Comparison of ENCODE assay signal across 11 cellular contexts in genomic region chrX:30935985-30936384, GRCh38. TPM values are rescaled to one million over a fixed set of nuclear protein-coding genes. Genes with fewer than 3 reads are reported as not detected.
DNase-seq lines count a peak whose midpoint lies in the region; ATAC-seq and TF ChIP-seq lines count a peak whose summit lies in the region.
"Had no signal": no experiment of that assay in that cellular context is flagged by ENCODE, and none has a peak within 500 bp of the region (broad histone marks: within the 10 kb centered on the region; RNA-seq: fewer than 3 reads in every experiment).

No MANE protein-coding gene starts in this region.

- H3K9me3 ChIP-seq in A673 (ENCODE audit: low read depth, low read length, poor library complexity, severe bottlenecking) (no peaks in the 10 kb centered on the region), adrenal gland (replicated peaks in 1 of 3) (no peaks in the 10 kb centered on the region)
- H3K9me3 ChIP-seq: neutrophil had no signal

- no peak for TF ChIP-seq POLR2A in adrenal gland (IDR thresholded peaks at IDR 0.05)

- CTCF ChIA-PET in A673 (lab: Charles Lee) = no interaction called here

- no peaks in the 10 kb centered on the region for H3K9me3 Mint-ChIP-seq in HFFc6
- H3K9me3 Mint-ChIP-seq in activated T-helper 2 cell treated with anti-CD3 and anti-CD28 coated beads, Interferon-gamma antibody, Interleukin-2, Interleukin-4, amounts not matched to agents 10 μg/mL and 5 μg/mL and 100 μg/mL, durations not matched to agents 14 hours and 24 hours and 36 hours = no peaks in the 10 kb centered on the region
- H3K9me3 Mint-ChIP-seq: CD4-positive, alpha-beta T cell had no signal

- no peak overlapping the region for H3K27ac Mint-ChIP-seq in HFFc6
- no peak overlapping the region for H3K27ac Mint-ChIP-seq in activated T-helper 2 cell treated with anti-CD3 and anti-CD28 coated beads, Interferon-gamma antibody, Interleukin-2, Interleukin-4, amounts not matched to agents 10 μg/mL and 5 μg/mL and 100 μg/mL, durations not matched to agents 14 hours and 24 hours and 36 hours
- H3K27ac Mint-ChIP-seq: CD4-positive, alpha-beta T cell had no signal

- POLR2A ChIA-PET in A673 (lab: Charles Lee; ENCODE audit: low non-redundant PET) = no interaction called here

- 0 out of 2 replicates have a peak, but pooled peaks have one; percentile 20 for TF ChIP-seq CTCF in A673 (conservative IDR thresholded peaks at IDR 0.05; ENCODE audit: low read depth, low read length)
- peak; percentile 24; the same call in 1 of the 2 replicates for TF ChIP-seq CTCF in HFFc6 (IDR thresholded peaks at IDR 0.05)
- TF ChIP-seq CTCF in adrenal gland (IDR thresholded peaks at IDR 0.05) = peak in 2 of 6 experiments; percentile 8 to 19
- TF ChIP-seq CTCF in kidney epithelial cell (IDR thresholded peaks at IDR 0.05; ENCODE audit: insufficient read depth, low read length, poor library complexity, severe bottlenecking) = peak; percentile 24

- H3K4me1 ChIP-seq in A673 (ENCODE audit: insufficient read depth, low read length, poor library complexity, severe bottlenecking) (no peaks in the 10 kb centered on the region), adrenal gland (replicated peaks in 1 of 2) (no peaks in the 10 kb centered on the region)

- H3K36me3 ChIP-seq in A673 (ENCODE audit: insufficient read depth, low read length, poor library complexity, severe bottlenecking) (no peaks in the 10 kb centered on the region), adrenal gland (replicated peaks in 1 of 2) (no peaks in the 10 kb centered on the region), kidney epithelial cell (ENCODE audit: control insufficient read depth, insufficient read depth, low read length) (no peaks in the 10 kb centered on the region)
- H3K36me3 ChIP-seq: neutrophil had no signal

- H3K27me3 ChIP-seq in A673 (replicated peaks; ENCODE audit: insufficient read depth, low read depth, low read length, poor library complexity) (no peaks in the 10 kb centered on the region), adrenal gland (peaks cover 13% of the 10 kb centered on the region), kidney epithelial cell (ENCODE audit: control insufficient read depth, insufficient read depth, low read length) (no peaks in the 10 kb centered on the region)
- H3K27me3 ChIP-seq: neutrophil had no signal

- no peak for DNase-seq in A673 (ENCODE audit: low spot score)
- peak; percentile 29 for DNase-seq in HFFc6
- peak in 6 of 7 donors; percentile 16 to 48 (median 28) for DNase-seq in adrenal gland
- no peak for DNase-seq in kidney epithelial cell (ENCODE audit: low read depth)
- no peak for DNase-seq in activated T-helper 2 cell treated with anti-CD3 and anti-CD28 coated beads, Interferon-gamma antibody, Interleukin-2, Interleukin-4, amounts not matched to agents 10 μg/mL and 5 μg/mL and 100 μg/mL, durations not matched to agents 14 hours and 24 hours and 36 hours (ENCODE audit: low spot score)
- DNase-seq: CD4-positive, alpha-beta T cell; MV-4-11 had no signal

- no peak overlapping the region for H3K4me3 Mint-ChIP-seq in HFFc6
- H3K4me3 Mint-ChIP-seq in activated T-helper 2 cell treated with anti-CD3 and anti-CD28 coated beads, Interferon-gamma antibody, Interleukin-2, Interleukin-4, amounts not matched to agents 10 μg/mL and 5 μg/mL and 100 μg/mL, durations not matched to agents 14 hours and 24 hours and 36 hours (ENCODE audit: low read depth) = no peak overlapping the region
- H3K4me3 Mint-ChIP-seq: CD4-positive, alpha-beta T cell had no signal

- no peaks in the 10 kb centered on the region for H3K4me1 Mint-ChIP-seq in HFFc6 (ENCODE audit: low read depth)
- no peaks in the 10 kb centered on the region for H3K4me1 Mint-ChIP-seq in activated T-helper 2 cell treated with anti-CD3 and anti-CD28 coated beads, Interferon-gamma antibody, Interleukin-2, Interleukin-4, amounts not matched to agents 10 μg/mL and 5 μg/mL and 100 μg/mL, durations not matched to agents 14 hours and 24 hours and 36 hours (ENCODE audit: low read depth)

- H3K4me3 ChIP-seq in A673 (ENCODE audit: low read depth, low read length, poor library complexity, severe bottlenecking) (no peak overlapping the region), adrenal gland (no peak overlapping the region), kidney epithelial cell (ENCODE audit: low read depth, low read length) (no peak overlapping the region)

- ATAC-seq in GM21529 (IDR thresholded peaks at IDR 0.05; ENCODE audit: unreplicated experiment) (no peak), GM21528 (IDR thresholded peaks at IDR 0.05; ENCODE audit: low FRiP score, unreplicated experiment) (no peak), GM21367 (IDR thresholded peaks at IDR 0.05; ENCODE audit: unreplicated experiment) (no peak)

- no peaks in the 10 kb centered on the region for H3K36me3 Mint-ChIP-seq in HFFc6 (ENCODE audit: low read depth)
- H3K36me3 Mint-ChIP-seq in activated T-helper 2 cell treated with anti-CD3 and anti-CD28 coated beads, Interferon-gamma antibody, Interleukin-2, Interleukin-4, amounts not matched to agents 10 μg/mL and 5 μg/mL and 100 μg/mL, durations not matched to agents 14 hours and 24 hours and 36 hours (ENCODE audit: low read depth) = no peaks in the 10 kb centered on the region

- 10 to 40% (median 22%) methylated on average over 2 of the region's 2 CpGs for WGBS in adrenal gland, 4 donors

- H3K27ac ChIP-seq in A673 (ENCODE audit: low read depth, low read length, poor library complexity, severe bottlenecking) = no peak overlapping the region
- no peak overlapping the region for H3K27ac ChIP-seq in adrenal gland
- H3K27ac ChIP-seq: neutrophil had no signal

- no TSS peak for BruUV-seq in A673 (replicated peaks; lab: Mats Ljungman, UMichigan)

- intact Hi-C loops in A673 (cut with micrococcal nuclease; ENCODE audit: unreplicated experiment) (no loop called here), adrenal gland (cut with DNase I) (no loop called here)
- intact Hi-C loops in activated T-helper 2 cell treated with anti-CD3 and anti-CD28 coated beads, Interferon-gamma antibody, Interleukin-2, Interleukin-4, amounts not matched to agents 10 μg/mL and 5 μg/mL and 100 μg/mL, durations not matched to agents 14 hours and 24 hours and 36 hours (cut with micrococcal nuclease) = no loop called here

- H3K27me3 Mint-ChIP-seq in HFFc6 (ENCODE audit: insufficient read depth) = peaks cover 6% of the 10 kb centered on the region
- peaks cover 3% of the 10 kb centered on the region for H3K27me3 Mint-ChIP-seq in activated T-helper 2 cell treated with anti-CD3 and anti-CD28 coated beads, Interferon-gamma antibody, Interleukin-2, Interleukin-4, amounts not matched to agents 10 μg/mL and 5 μg/mL and 100 μg/mL, durations not matched to agents 14 hours and 24 hours and 36 hours (ENCODE audit: low read depth)
- H3K27me3 Mint-ChIP-seq: CD4-positive, alpha-beta T cell had no signal

RNA-seq across cellular contexts. Expression of gene TAB3, which starts 46.9 kb away (rescaled TPM):
- total RNA-seq in A673 (2021) = 10.6 and 12.0 TPM in 2 replicates
- 10 to 100 TPM in 4 of 6 experiments, 1 to 10 TPM in 2; 9.6 to 11.9 (median 10.6) TPM for total RNA-seq in HFFc6 (2021; fragmentation: NEBNext Ultra II Directional; extraction: Animal tissue kit (Norgen Biotek cat#: 25700))
- 10 to 100 TPM; 14.7 to 44.6 (median 22.9) TPM for total RNA-seq in adrenal gland
- 10 to 100 TPM in 2 of 3 donors, 1 to 10 TPM in 1; 7.0 to 17.4 (median 12.0) TPM for polyA plus RNA-seq in adrenal gland
- total RNA-seq in kidney epithelial cell = 35.7 and 43.3 TPM in 2 replicates
- total RNA-seq in activated T-helper 2 cell treated with anti-CD3 and anti-CD28 coated beads, Interferon-gamma antibody, Interleukin-2, Interleukin-4, amounts not matched to agents 10 μg/mL and 5 μg/mL and 100 μg/mL, durations not matched to agents 14 hours and 24 hours and 36 hours = 24.2 and 24.9 TPM in 2 replicates

Comparison
In these comparisons a context has a peak if more than half of its experiments do, and no peak if none do; other contexts are left out.
1. DNase-seq: peak in HFFc6 (single experiment) and adrenal gland (6 of 7); none in A673 (single experiment), kidney epithelial cell (single experiment) and activated T-helper 2 cell treated with anti-CD3 and anti-CD28 coated beads, Interferon-gamma antibody, Interleukin-2, Interleukin-4, amounts not matched to agents 10 μg/mL and 5 μg/mL and 100 μg/mL, durations not matched to agents 14 hours and 24 hours and 36 hours (single experiment).